1 cellular context compared by ENCODE assay signal in genomic region chr5:1169608-1170115, GRCh38.
TF ChIP-seq lines count a peak whose summit lies in the region.

No MANE protein-coding gene starts in this region.

TF ChIP-seq in H1, 55 proteins besides CTCF, POLR2A, EP300 and RAD21:
- TF ChIP-seq YY1 (IDR thresholded peaks at IDR 0.05; ENCODE audit: low read depth, low read length) (no peak), JUN (IDR thresholded peaks at IDR 0.05; ENCODE audit: low read depth, low read length) (no peak), SP2 (IDR thresholded peaks at IDR 0.05; ENCODE audit: low read length) (no peak)
